22 cellular contexts compared by ENCODE assay signal in the genomic region with DNA sequence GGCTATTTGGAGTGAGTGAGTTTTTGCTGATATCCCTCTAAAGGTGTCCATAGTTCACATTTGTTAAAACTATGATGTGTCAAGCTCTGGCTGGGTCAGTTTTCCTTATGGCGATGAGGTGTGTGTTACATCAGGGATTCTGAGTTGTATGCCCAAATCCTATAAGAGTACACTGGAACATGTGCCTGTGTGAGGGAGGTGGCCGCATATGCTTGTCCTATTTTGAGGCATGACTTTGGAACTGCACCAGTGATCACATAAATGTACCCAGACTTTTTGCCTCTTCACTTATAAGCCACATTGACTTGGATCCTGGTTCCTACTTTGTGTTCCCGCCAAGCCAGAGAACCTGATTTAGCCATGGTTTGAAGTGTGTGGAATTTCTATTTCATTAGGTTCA.
"Had no signal": no experiment of that assay in that cellular context is flagged by ENCODE, and none has a peak within 500 bp of the region (broad histone marks: within the 10 kb centered on the region; RNA-seq: fewer than 3 reads in every experiment).

No MANE protein-coding gene starts in this region.

- H3K27me3 ChIP-seq: colonic mucosa, foreskin keratinocyte, gastroesophageal sphincter, heart left ventricle, hepatocyte, left lung had no signal

- H3K9me3 Mint-ChIP-seq: dendritic cell treated with granulocyte-macrophage colony-stimulating factor and Interleukin-4, amounts not matched to agents 40 ng/mL and 50 ng/mL, for 4 days; immature natural killer cell; mesothelial cell of epicardium had no signal

- DNase-seq: colonic mucosa; cortex of kidney; effector CD8-positive, alpha-beta T cell; effector memory CD8-positive, alpha-beta T cell; endodermal cell; erythroblast; foreskin keratinocyte; heart left ventricle; hypothalamus; immature natural killer cell; left cardiac atrium; left lung; left ventricle myocardium superior; lower lobe of right lung; mesenchymal stem cell; mucosa of descending colon had no signal

- H3K4me3 ChIP-seq: colonic mucosa, gastroesophageal sphincter, heart left ventricle, hepatocyte, left lung, lower lobe of right lung, mucosa of descending colon had no signal

- H3K4me1 ChIP-seq: colonic mucosa, foreskin keratinocyte, gastroesophageal sphincter, left lung, lower lobe of right lung had no signal

- ATAC-seq: effector memory CD8-positive, alpha-beta T cell; esophagus mucosa; foreskin keratinocyte; gastroesophageal sphincter; heart left ventricle; left cardiac atrium; left lung; left ventricle myocardium superior; lower lobe of right lung; mucosa of descending colon had no signal

- H3K9me3 ChIP-seq: colonic mucosa, gastroesophageal sphincter, heart left ventricle, left lung, lower lobe of right lung, mucosa of descending colon had no signal

- H3K4me1 Mint-ChIP-seq: endodermal cell, immature natural killer cell, mesothelial cell of epicardium had no signal

- H3K27ac ChIP-seq: colonic mucosa, epithelial cell of prostate, foreskin keratinocyte, gastroesophageal sphincter, heart left ventricle, hepatocyte, left lung, lower lobe of right lung had no signal

- H3K36me3 Mint-ChIP-seq: immature natural killer cell, mesothelial cell of epicardium had no signal

- H3K36me3 ChIP-seq: colonic mucosa, gastroesophageal sphincter, heart left ventricle, left lung, lower lobe of right lung had no signal

- H3K4me3 Mint-ChIP-seq: dendritic cell treated with granulocyte-macrophage colony-stimulating factor and Interleukin-4, amounts not matched to agents 40 ng/mL and 50 ng/mL, for 4 days; effector memory CD8-positive, alpha-beta T cell; endodermal cell; immature natural killer cell; mesothelial cell of epicardium had no signal

- H3K27ac Mint-ChIP-seq: dendritic cell treated with granulocyte-macrophage colony-stimulating factor and Interleukin-4, amounts not matched to agents 40 ng/mL and 50 ng/mL, for 4 days; effector memory CD8-positive, alpha-beta T cell; endodermal cell; immature natural killer cell; mesothelial cell of epicardium had no signal
